In genomic region chr11:66841861-66842260, GRCh38 we compare ENCODE assay signal across 8 cellular contexts. TPM values are rescaled to one million over a fixed set of nuclear protein-coding genes. Genes with fewer than 3 reads are reported as not detected.
DNase-seq lines count a peak whose midpoint lies in the region; ATAC-seq and TF ChIP-seq lines count a peak whose summit lies in the region.

No MANE protein-coding gene starts in this region.

- no peak overlapping the region for H3K27ac ChIP-seq in suprapubic skin

- WGBS in suprapubic skin: 86% methylated on average over 7 of the region's 7 CpGs

- H3K9me3 ChIP-seq in suprapubic skin: no peaks in the 10 kb centered on the region

- no peak for TF ChIP-seq EP300 in suprapubic skin (IDR thresholded peaks at IDR 0.05)

- no peaks in the 10 kb centered on the region for H3K9me3 Mint-ChIP-seq in activated naive CD4-positive, alpha-beta T cell treated with anti-CD3 and anti-CD28 coated beads, Interleukin-2, amount 50 U/mL, for 72 hours

- TF ChIP-seq POLR2A in suprapubic skin (IDR thresholded peaks at IDR 0.05): no peak

- peaks cover 50% of the 10 kb centered on the region for H3K36me3 ChIP-seq in suprapubic skin

- H3K27ac Mint-ChIP-seq in activated naive CD4-positive, alpha-beta T cell treated with anti-CD3 and anti-CD28 coated beads, Interleukin-2, amount 50 U/mL, for 72 hours: peak overlapping the region; percentile 90 to 99

- no peak for ATAC-seq in activated naive CD4-positive, alpha-beta T cell treated with anti-CD3 and anti-CD28 coated beads, Interleukin-2, amount 50 U/mL, for 72 hours
- ATAC-seq in GM21360 (IDR thresholded peaks at IDR 0.05; ENCODE audit: unreplicated experiment): no peak

- peaks cover 41% of the 10 kb centered on the region for H3K4me1 ChIP-seq in suprapubic skin

- TF ChIP-seq CTCF in suprapubic skin (IDR thresholded peaks at IDR 0.05): no peak

- H3K36me3 Mint-ChIP-seq in activated naive CD4-positive, alpha-beta T cell treated with anti-CD3 and anti-CD28 coated beads, Interleukin-2, amount 50 U/mL, for 72 hours: peaks cover 15% of the 10 kb centered on the region in 2 donors

- H3K27me3 ChIP-seq in suprapubic skin: no peaks in the 10 kb centered on the region

- DNase-seq in activated CD8-positive, alpha-beta memory T cell treated with anti-CD3 and anti-CD28 coated beads for 24 hours: peak; percentile 57
- DNase-seq in activated CD8-positive, alpha-beta memory T cell treated with anti-CD3 and anti-CD28 coated beads, Interleukin-2, amount 50 U/mL, for 48 hours: no peak
- no peak for DNase-seq in activated naive CD4-positive, alpha-beta T cell treated with anti-CD3 and anti-CD28 coated beads, Interleukin-2, amount 50 U/mL, for 72 hours (ENCODE audit: low spot score in 2 of 2)
- DNase-seq in islet precursor cell: peak; percentile 43
- peak; percentile 59 to 67 for DNase-seq in suprapubic skin (ENCODE audit: low spot score in 2 of 2)
- no peak for DNase-seq in A172 (ENCODE audit: low spot score)
- DNase-seq in NOMO-1 (lab: John Stamatoyannopoulos, UW; ENCODE audit: unreplicated experiment in 2 of 2): no peak

- peak overlapping the region; percentile 92 for H3K4me3 ChIP-seq in suprapubic skin

RNA-seq across cellular contexts. Expression of gene RCE1, which starts 1.4 kb away (rescaled TPM):
- 10 to 100 TPM; 22.2 to 38.0 TPM for total RNA-seq in activated naive CD4-positive, alpha-beta T cell treated with anti-CD3 and anti-CD28 coated beads, Interleukin-2, amount 50 U/mL, for 72 hours
- total RNA-seq in suprapubic skin: 10 to 100 TPM; 32.2 to 54.4 (median 42.8) TPM
- 26.7 and 27.2 TPM in 2 replicates for total RNA-seq in A172 (2014; rRNA removed; shearing (Covaris generic))

RNA-seq across cellular contexts. Expression of gene LRFN4, which starts 15.0 kb away (rescaled TPM):
- 10 to 100 TPM; 23.9 TPM for total RNA-seq in activated naive CD4-positive, alpha-beta T cell treated with anti-CD3 and anti-CD28 coated beads, Interleukin-2, amount 50 U/mL, for 72 hours
- total RNA-seq in suprapubic skin: 1 to 10 TPM; 6.0 to 8.5 (median 8.3) TPM
- 54.7 and 63.3 TPM in 2 replicates for total RNA-seq in A172 (2014; rRNA removed; shearing (Covaris generic))

Comparison
In these comparisons a context has a peak if more than half of its experiments do, and no peak if none do; other contexts are left out.
1. DNase-seq: peak in activated CD8-positive, alpha-beta memory T cell treated with anti-CD3 and anti-CD28 coated beads for 24 hours (single experiment), islet precursor cell (single experiment) and suprapubic skin (2 of 2); none in activated CD8-positive, alpha-beta memory T cell treated with anti-CD3 and anti-CD28 coated beads, Interleukin-2, amount 50 U/mL, for 48 hours (single experiment), activated naive CD4-positive, alpha-beta T cell treated with anti-CD3 and anti-CD28 coated beads, Interleukin-2, amount 50 U/mL, for 72 hours (0 of 2), A172 (single experiment) and NOMO-1 (0 of 2).